In genomic region chr7:2533566-2533965, GRCh38 we compare ENCODE assay signal across 12 cellular contexts. TPM values are rescaled to one million over a fixed set of nuclear protein-coding genes. Genes with fewer than 3 reads are reported as not detected.
"Had no signal": no experiment of that assay in that cellular context is flagged by ENCODE, and none has a peak within 500 bp of the region (broad histone marks: within the 10 kb centered on the region; RNA-seq: fewer than 3 reads in every experiment).

No MANE protein-coding gene starts in this region.

RNA-seq across cellular contexts. Expression of gene GRIFIN, which starts 57.4 kb away (rescaled TPM):
- total RNA-seq: activated B cell treated with CpG ODN at 0.5 μM for 24 hours; activated CD4-positive, alpha-beta memory T cell treated with anti-CD3 and anti-CD28 coated beads for 36 hours; activated CD4-positive, alpha-beta T cell treated with anti-CD3 and anti-CD28 coated beads, Interleukin-2, amount 10 ng/mL, durations not matched to agents 24 days and 14 days; activated CD8-positive, alpha-beta memory T cell treated with anti-CD3 and anti-CD28 coated beads, Interleukin-2, amount 10 ng/mL, durations not matched to agents 7 days and 5 days; activated CD8-positive, alpha-beta T cell treated with anti-CD3 and anti-CD28 coated beads, Interleukin-2, amount 10 ng/mL, durations not matched to agents 7 days and 5 days; activated naive CD8-positive, alpha-beta T cell treated with anti-CD3 and anti-CD28 coated beads, Interleukin-2, amount 10 ng/mL, durations not matched to agents 7 days and 5 days; activated T-helper 2 cell treated with anti-CD3 and anti-CD28 coated beads, Interferon-gamma antibody, Interleukin-2, Interleukin-4, amounts not matched to agents 10 μg/mL and 5 μg/mL and 100 μg/mL, durations not matched to agents 14 hours and 24 hours and 36 hours; ascending aorta; bronchial epithelial cell; cardiac muscle cell; chondrocyte had no signal
- polyA plus RNA-seq: adipose tissue, cardiac muscle cell had no signal
